27 cellular contexts compared by ENCODE assay signal in the genomic region with DNA sequence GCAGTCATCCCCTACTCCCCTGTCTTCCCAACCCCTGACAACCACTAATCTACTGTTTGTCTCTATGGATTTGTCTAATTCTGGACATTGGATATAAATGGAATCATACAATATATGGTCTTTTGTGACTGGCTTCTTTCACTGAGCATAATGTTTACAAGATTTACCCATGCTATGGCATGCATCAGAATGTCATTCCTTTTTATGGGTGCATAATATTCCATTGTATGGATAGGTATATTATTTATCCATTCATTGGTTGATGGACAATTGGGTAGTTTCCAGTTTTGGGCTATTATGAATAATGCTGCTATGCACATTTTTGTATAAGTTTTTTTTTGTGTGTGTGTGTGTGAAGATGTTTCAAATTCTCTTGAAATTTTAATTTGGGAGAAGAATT.
"Had no signal": no experiment of that assay in that cellular context is flagged by ENCODE, and none has a peak within 500 bp of the region (broad histone marks: within the 10 kb centered on the region; RNA-seq: fewer than 3 reads in every experiment).

No MANE protein-coding gene starts in this region.

- H3K4me1 ChIP-seq: colonic mucosa, esophagus squamous epithelium, gastrocnemius medialis, gastroesophageal sphincter, heart left ventricle, heart right ventricle had no signal

- DNase-seq: colonic mucosa; cortex of kidney; dermis blood vessel endothelial cell; dorsolateral prefrontal cortex; effector CD4-positive, alpha-beta T cell; effector CD8-positive, alpha-beta T cell; effector memory CD4-positive, alpha-beta T cell; effector memory CD8-positive, alpha-beta T cell; endodermal cell; esophagus squamous epithelium; foreskin fibroblast; foreskin keratinocyte; foreskin melanocyte; gastrocnemius medialis; glutamatergic neuron; head of caudate nucleus; heart left ventricle; heart right ventricle had no signal

- H3K27ac ChIP-seq: colonic mucosa, coronary artery, dorsolateral prefrontal cortex, epithelial cell of prostate, esophagus muscularis mucosa, esophagus squamous epithelium, foreskin keratinocyte, gastrocnemius medialis, gastroesophageal sphincter, heart left ventricle, heart right ventricle had no signal

- H3K36me3 ChIP-seq: colonic mucosa, gastrocnemius medialis, gastroesophageal sphincter had no signal

- FAIRE-seq: colon, endometrium, endothelial cell of umbilical vein, frontal cortex had no signal

- H3K9me3 ChIP-seq: colonic mucosa, esophagus muscularis mucosa, esophagus squamous epithelium, gastrocnemius medialis, gastroesophageal sphincter, heart right ventricle had no signal

- H3K27me3 ChIP-seq: colonic mucosa, dorsolateral prefrontal cortex, esophagus muscularis mucosa, esophagus squamous epithelium, foreskin keratinocyte, gastrocnemius medialis, gastroesophageal sphincter, heart left ventricle, heart right ventricle had no signal

- H3K4me3 ChIP-seq: colonic mucosa, coronary artery, dorsolateral prefrontal cortex, esophagus muscularis mucosa, esophagus squamous epithelium, gastrocnemius medialis, gastroesophageal sphincter, heart left ventricle, heart right ventricle had no signal

- ATAC-seq: effector memory CD8-positive, alpha-beta T cell; esophagus mucosa; foreskin keratinocyte; gastrocnemius medialis; gastroesophageal sphincter; heart left ventricle; heart right ventricle had no signal
